ENCODE assay signal across 18 cellular contexts in genomic region chr20:55264825-55265224, GRCh38.
A peak's percentile ranks its signal among the peaks of the same experiment; 100 is the strongest.
DNase-seq lines count a peak whose midpoint lies in the region; ATAC-seq, FAIRE-seq and TF ChIP-seq lines count a peak whose summit lies in the region.
"Had no signal": no experiment of that assay in that cellular context is flagged by ENCODE, and none has a peak within 500 bp of the region (broad histone marks: within the 10 kb centered on the region; RNA-seq: fewer than 3 reads in every experiment).

No MANE protein-coding gene starts in this region.

- FAIRE-seq in RCC 7860 (lab: Jason Lieb, UNC), result peak; percentile 93
- FAIRE-seq in pancreas (lab: Jason Lieb, UNC), result no peak
- FAIRE-seq: A204.1, D721Med had no signal

- H3K36me3 ChIP-seq in pancreas, result no peaks in the 10 kb centered on the region
- H3K36me3 ChIP-seq: BE2C had no signal

- ATAC-seq in pancreas, result peak; percentile 38 to 77 (median 53)
- no peak for ATAC-seq in GM19467 (IDR thresholded peaks at IDR 0.05; ENCODE audit: unreplicated experiment)
- no peak for ATAC-seq in HG03095 (IDR thresholded peaks at IDR 0.05; ENCODE audit: unreplicated experiment)
- ATAC-seq: CD8-positive, alpha-beta T cell; GM23338 had no signal

- no peak for TF ChIP-seq CTCF in pancreas (IDR thresholded peaks at IDR 0.05)

- no peaks in the 10 kb centered on the region for H3K4me1 ChIP-seq in pancreas

- intact Hi-C loops in pancreas (cut with DNase I), result no loop called here

- no peaks in the 10 kb centered on the region for H3K9me3 ChIP-seq in pancreas
- H3K9me3 ChIP-seq: BE2C had no signal

- H3K27ac ChIP-seq in pancreas, result no peak overlapping the region
- H3K27ac ChIP-seq: C4-2B had no signal

- no peak overlapping the region for H3K4me3 ChIP-seq in pancreas
- H3K4me3 ChIP-seq: GM23338 had no signal

- DNase-seq in Daoy (ENCODE audit: low read depth) (peak; percentile 5), NCI-H146 (lab: John Stamatoyannopoulos, UW) (peak; percentile 89), RCC 7860 (ENCODE audit: low spot score) (peak; percentile 31), pancreas (no peak)
- no peak for DNase-seq in activated T-cell treated with anti-CD3 and anti-CD28 coated beads, Interleukin-2, amount 50 U/mL, for 1 hour
- DNase-seq: CD8-positive, alpha-beta T cell; COR-L47; DMS153; DMS79 treated with DMSO at 0.1 percent for 48 hours; GDM1; H7 had no signal

- WGBS in pancreas, 2 donors, result 14 to 17% methylated on average over 2 of the region's 2 CpGs

- peaks cover 0 to 3% (median 0%) of the 10 kb centered on the region in 4 donors for H3K27me3 ChIP-seq in pancreas
- H3K27me3 ChIP-seq: BE2C had no signal

Comparison
In these comparisons a context has a peak if more than half of its experiments do, and no peak if none do; other contexts are left out.
1. DNase-seq: peak in Daoy (single experiment), NCI-H146 (single experiment) and RCC 7860 (single experiment); none in pancreas (0 of 6) and activated T-cell treated with anti-CD3 and anti-CD28 coated beads, Interleukin-2, amount 50 U/mL, for 1 hour (single experiment).
2. ATAC-seq: peak in pancreas (4 of 4); none in GM19467 (single experiment) and HG03095 (single experiment).